In genomic region chr5:178242416-178242815, GRCh38 we compare ENCODE assay signal across 25 cellular contexts. TPM values are rescaled to one million over a fixed set of nuclear protein-coding genes. Genes with fewer than 3 reads are reported as not detected.
DNase-seq lines count a peak whose midpoint lies in the region; ATAC-seq and TF ChIP-seq lines count a peak whose summit lies in the region.
"Had no signal": no experiment of that assay in that cellular context is flagged by ENCODE, and none has a peak within 500 bp of the region (broad histone marks: within the 10 kb centered on the region; RNA-seq: fewer than 3 reads in every experiment).

No MANE protein-coding gene starts in this region.

- no peak for TF ChIP-seq CTCF in mucosa of descending colon (IDR thresholded peaks at IDR 0.05)

- H3K9me3 Mint-ChIP-seq in stimulated activated naive CD8-positive, alpha-beta T cell treated with anti-CD3 and anti-CD28 coated beads, Interleukin-15, Interleukin-2, amounts not matched to agents 100 ng/mL and 50 ng/mL, for 24 hours, result no peaks in the 10 kb centered on the region
- no peaks in the 10 kb centered on the region for H3K9me3 Mint-ChIP-seq in activated naive CD8-positive, alpha-beta T cell treated with anti-CD3 and anti-CD28 coated beads for 36 hours
- H3K9me3 Mint-ChIP-seq: activated T-cell treated with anti-CD3 and anti-CD28 coated beads, Interleukin-2, amount 50 U/mL, for 4 hours; brain; GM23338 had no signal

- no peak for DNase-seq in stimulated activated naive CD8-positive, alpha-beta T cell treated with anti-CD3 and anti-CD28 coated beads, Interleukin-15, Interleukin-2, amounts not matched to agents 100 U/mL and 50 U/mL, for 24 hours
- no peak for DNase-seq in activated naive CD8-positive, alpha-beta T cell treated with anti-CD3 and anti-CD28 coated beads for 36 hours
- peak in 2 of 3 donors; percentile 20 to 32 for DNase-seq in mucosa of descending colon
- no peak for DNase-seq in glomerular visceral epithelial cell (ENCODE audit: extremely low spot score)
- no peak for DNase-seq in dedifferentiated amniotic fluid mesenchymal stem cell (ENCODE audit: extremely low spot score)
- no peak for DNase-seq in H7
- DNase-seq in HUDEP-2 (lab: John Stamatoyannopoulos, UW; ENCODE audit: unreplicated experiment in 76 of 76), result no peak
- DNase-seq: activated CD4-positive, alpha-beta T cell treated with anti-CD3 and anti-CD28 coated beads, Interleukin-2, amount 50 U/mL, for 48 hours; activated T-cell treated with anti-CD3 and anti-CD28 coated beads, Interleukin-2, amount 50 U/mL, for 4 hours; COR-L47; DMS79 treated with DMSO at 0.1 percent for 48 hours; glutamatergic neuron; KBM-7; MV-4-11; NCI-H187 treated with DMSO at 0.1 percent for 48 hours; NCI-H2227 treated with DMSO at 0.1 percent for 48 hours; NCI-H748 treated with DMSO at 0.1 percent for 48 hours; SHP77 treated with DMSO at 0.1 percent for 48 hours; sigmoid colon; tibial artery had no signal

- intact Hi-C loops in mucosa of descending colon (cut with DNase I, micrococcal nuclease), result no loop called here

- H3K27ac Mint-ChIP-seq in stimulated activated naive CD8-positive, alpha-beta T cell treated with anti-CD3 and anti-CD28 coated beads, Interleukin-15, Interleukin-2, amounts not matched to agents 100 ng/mL and 50 ng/mL, for 24 hours, result peak overlapping the region; percentile 60
- H3K27ac Mint-ChIP-seq in activated naive CD8-positive, alpha-beta T cell treated with anti-CD3 and anti-CD28 coated beads for 36 hours, result peak overlapping the region; percentile 60
- H3K27ac Mint-ChIP-seq: brain, GM23338 had no signal

- H3K4me1 Mint-ChIP-seq in stimulated activated naive CD8-positive, alpha-beta T cell treated with anti-CD3 and anti-CD28 coated beads, Interleukin-15, Interleukin-2, amounts not matched to agents 100 ng/mL and 50 ng/mL, for 24 hours (ENCODE audit: low read depth), result peaks cover 44% of the 10 kb centered on the region
- H3K4me1 Mint-ChIP-seq in activated naive CD8-positive, alpha-beta T cell treated with anti-CD3 and anti-CD28 coated beads for 36 hours, result peaks cover 34% of the 10 kb centered on the region

- no peaks in the 10 kb centered on the region for H3K27me3 Mint-ChIP-seq in stimulated activated naive CD8-positive, alpha-beta T cell treated with anti-CD3 and anti-CD28 coated beads, Interleukin-15, Interleukin-2, amounts not matched to agents 100 ng/mL and 50 ng/mL, for 24 hours
- H3K27me3 Mint-ChIP-seq in activated naive CD8-positive, alpha-beta T cell treated with anti-CD3 and anti-CD28 coated beads for 36 hours, result no peaks in the 10 kb centered on the region

- H3K4me3 ChIP-seq in mucosa of descending colon (no peak overlapping the region), H7 (ENCODE audit: insufficient read depth, low read depth, low read length) (no peak overlapping the region)
- H3K4me3 ChIP-seq: coronary artery, GM23338, sigmoid colon, tibial artery had no signal

- no peaks in the 10 kb centered on the region for H3K9me3 ChIP-seq in mucosa of descending colon
- H3K9me3 ChIP-seq: sigmoid colon, tibial artery had no signal

- H3K36me3 ChIP-seq in mucosa of descending colon (ENCODE audit: low read depth) (no peaks in the 10 kb centered on the region), H7 (replicated peaks; ENCODE audit: control insufficient read depth, insufficient read depth, low read length) (no peaks in the 10 kb centered on the region)
- H3K36me3 ChIP-seq: sigmoid colon, tibial artery had no signal

- no peak for ATAC-seq in stimulated activated naive CD8-positive, alpha-beta T cell treated with anti-CD3 and anti-CD28 coated beads, Interleukin-15, Interleukin-2, amounts not matched to agents 100 U/mL and 50 U/mL, for 24 hours
- no peak for ATAC-seq in mucosa of descending colon
- ATAC-seq: GM23338 had no signal

- H3K36me3 Mint-ChIP-seq in stimulated activated naive CD8-positive, alpha-beta T cell treated with anti-CD3 and anti-CD28 coated beads, Interleukin-15, Interleukin-2, amounts not matched to agents 100 ng/mL and 50 ng/mL, for 24 hours (ENCODE audit: low read depth), result no peaks in the 10 kb centered on the region
- H3K36me3 Mint-ChIP-seq in activated naive CD8-positive, alpha-beta T cell treated with anti-CD3 and anti-CD28 coated beads for 36 hours, result no peaks in the 10 kb centered on the region
- H3K36me3 Mint-ChIP-seq: brain had no signal

- no peak overlapping the region for H3K4me3 Mint-ChIP-seq in stimulated activated naive CD8-positive, alpha-beta T cell treated with anti-CD3 and anti-CD28 coated beads, Interleukin-15, Interleukin-2, amounts not matched to agents 100 ng/mL and 50 ng/mL, for 24 hours
- H3K4me3 Mint-ChIP-seq in activated naive CD8-positive, alpha-beta T cell treated with anti-CD3 and anti-CD28 coated beads for 36 hours, result no peak overlapping the region
- H3K4me3 Mint-ChIP-seq: activated T-cell treated with anti-CD3 and anti-CD28 coated beads, Interleukin-2, amount 50 U/mL, for 4 hours; brain; GM23338 had no signal

- peaks cover 13% of the 10 kb centered on the region for H3K4me1 ChIP-seq in mucosa of descending colon (ENCODE audit: low read depth)
- H3K4me1 ChIP-seq: sigmoid colon had no signal

- H3K27me3 ChIP-seq in H7 (ENCODE audit: control insufficient read depth, insufficient read depth, low read length), result no peaks in the 10 kb centered on the region; the same call in 1 of the 2 replicates
- H3K27me3 ChIP-seq: sigmoid colon had no signal

RNA-seq across cellular contexts. Expression of gene PHYKPL, which starts 9.8 kb away (rescaled TPM):
- total RNA-seq in activated naive CD8-positive, alpha-beta T cell treated with anti-CD3 and anti-CD28 coated beads for 36 hours, result 10 to 100 TPM; 47.4 to 54.8 TPM
- total RNA-seq in mucosa of descending colon, result 100 to 1,000 TPM; 179 to 331 (median 194) TPM
- total RNA-seq in H7 (2014; rRNA removed; shearing (Covaris generic)), result 11.3 and 25.1 TPM in 2 replicates

RNA-seq across cellular contexts. Expression of gene HNRNPAB, which starts 38.1 kb away (rescaled TPM):
- total RNA-seq in activated naive CD8-positive, alpha-beta T cell treated with anti-CD3 and anti-CD28 coated beads for 36 hours, result 100 to 1,000 TPM; 599 to 600 TPM
- total RNA-seq in mucosa of descending colon, result 100 to 1,000 TPM; 209 to 327 (median 244) TPM
- total RNA-seq in H7 (2014; rRNA removed; shearing (Covaris generic)), result 134 and 138 TPM in 2 replicates

RNA-seq across cellular contexts. Expression of gene GMCL2, which starts 55.2 kb away (rescaled TPM):
- not detected for total RNA-seq in activated naive CD8-positive, alpha-beta T cell treated with anti-CD3 and anti-CD28 coated beads for 36 hours
- total RNA-seq in mucosa of descending colon, result not detected
- total RNA-seq in H7 (2014; rRNA removed; shearing (Covaris generic)), result not detected in 2 replicates
- total RNA-seq: activated T-cell treated with anti-CD3 and anti-CD28 coated beads, Interleukin-2, amount 50 U/mL, for 4 hours; lower leg skin; sigmoid colon had no signal

Comparison
In these comparisons a context has a peak if more than half of its experiments do, and no peak if none do; other contexts are left out.
1. DNase-seq: peak in mucosa of descending colon (2 of 3); none in stimulated activated naive CD8-positive, alpha-beta T cell treated with anti-CD3 and anti-CD28 coated beads, Interleukin-15, Interleukin-2, amounts not matched to agents 100 U/mL and 50 U/mL, for 24 hours (single experiment), activated naive CD8-positive, alpha-beta T cell treated with anti-CD3 and anti-CD28 coated beads for 36 hours (single experiment), glomerular visceral epithelial cell (single experiment), dedifferentiated amniotic fluid mesenchymal stem cell (single experiment), H7 (single experiment) and HUDEP-2 (0 of 76).